Comparison of ENCODE assay signal across 16 cellular contexts in the genomic region with DNA sequence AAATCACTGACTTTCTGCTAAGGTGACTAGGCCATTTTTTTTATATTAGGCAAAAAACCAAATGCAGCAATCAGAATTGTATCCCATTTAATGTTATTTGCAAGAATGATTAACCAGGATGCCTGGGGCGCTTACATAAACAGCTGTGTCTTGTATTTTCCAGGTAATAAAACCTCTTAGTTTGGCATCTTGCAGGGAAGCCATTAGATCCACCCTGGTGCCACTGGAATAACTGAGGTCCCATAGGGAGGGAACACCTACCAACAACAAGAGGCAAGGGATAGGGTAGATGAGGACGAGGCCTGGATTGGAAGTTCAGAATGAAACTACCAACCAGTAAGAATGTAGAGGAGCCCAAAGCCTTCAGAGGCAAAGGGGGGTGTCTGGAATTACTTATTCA.
"Had no signal": no experiment of that assay in that cellular context is flagged by ENCODE, and none has a peak within 500 bp of the region (broad histone marks: within the 10 kb centered on the region; RNA-seq: fewer than 3 reads in every experiment).

No MANE protein-coding gene starts in this region.

- H3K27ac ChIP-seq: psoas muscle, WERI-Rb-1 had no signal

- H3K27me3 ChIP-seq: body of pancreas, sigmoid colon had no signal

- DNase-seq: activated CD4-positive, alpha-beta T cell treated with anti-CD3 and anti-CD28 coated beads for 48 hours; activated CD8-positive, alpha-beta memory T cell treated with anti-CD3 and anti-CD28 coated beads for 24 hours; activated naive CD4-positive, alpha-beta T cell treated with anti-CD3 and anti-CD28 coated beads for 36 hours; effector memory CD8-positive, alpha-beta T cell; erythroblast; immature natural killer cell; left colon; mucosa of descending colon; naive thymus-derived CD8-positive, alpha-beta T cell; psoas muscle; sigmoid colon; stimulated activated CD4-positive, alpha-beta T cell treated with anti-CD3 and anti-CD28 coated beads, Interleukin-2, amount 100 ng/mL, for 48 hours; stimulated activated naive CD4-positive, alpha-beta T cell treated with Interleukin-2 at 50 U/mL for 16 hours; WERI-Rb-1 had no signal

- H3K36me3 ChIP-seq: sigmoid colon, WERI-Rb-1 had no signal

- H3K9me3 ChIP-seq: body of pancreas, mucosa of descending colon, psoas muscle, sigmoid colon had no signal

- ATAC-seq: activated T-helper 17 cell treated with anti-CD3 and anti-CD28 coated beads, Interleukin-2, amount 50 U/mL, for 72 hours; effector memory CD8-positive, alpha-beta T cell; left colon; mucosa of descending colon; naive thymus-derived CD8-positive, alpha-beta T cell; psoas muscle had no signal

- H3K4me3 ChIP-seq: body of pancreas, mucosa of descending colon, psoas muscle, sigmoid colon had no signal
